27 cellular contexts compared by ENCODE assay signal in genomic region chr3:72786668-72787067, GRCh38.
"Had no signal": no experiment of that assay in that cellular context is flagged by ENCODE, and none has a peak within 500 bp of the region (broad histone marks: within the 10 kb centered on the region; RNA-seq: fewer than 3 reads in every experiment).

No MANE protein-coding gene starts in this region.

- ATAC-seq: activated naive CD4-positive, alpha-beta T cell treated with anti-CD3 and anti-CD28 coated beads, Interleukin-2, amount 50 U/mL, for 72 hours; activated T-cell treated with anti-CD3 and anti-CD28 coated beads, Interleukin-2, amount 50 U/mL, for 72 hours; esophagus mucosa; WTC11 had no signal

- H3K9me3 ChIP-seq: ascending aorta, breast epithelium, colonic mucosa had no signal

- H3K27ac ChIP-seq: ascending aorta, breast epithelium, cardiac muscle cell, colonic mucosa, VCaP had no signal

- H3K36me3 ChIP-seq: breast epithelium, cardiac muscle cell, colonic mucosa had no signal

- H3K4me3 ChIP-seq: ascending aorta, breast epithelium, cardiac muscle cell, colonic mucosa had no signal

- H3K27me3 Mint-ChIP-seq: activated CD4-positive, alpha-beta memory T cell treated with anti-CD3 and anti-CD28 coated beads, Interleukin-2, amount 10 ng/mL, durations not matched to agents 7 days and 5 days; activated naive CD4-positive, alpha-beta T cell treated with anti-CD3 and anti-CD28 coated beads, Interleukin-2, amount 10 ng/mL, durations not matched to agents 7 days and 5 days; activated naive CD8-positive, alpha-beta T cell treated with anti-CD3 and anti-CD28 coated beads, Interleukin-2, amount 10 ng/mL, durations not matched to agents 7 days and 5 days; activated T-cell treated with anti-CD3 and anti-CD28 coated beads, Interleukin-2, amount 50 U/mL, for 24 hours; brain had no signal

- H3K4me3 Mint-ChIP-seq: activated CD4-positive, alpha-beta memory T cell treated with anti-CD3 and anti-CD28 coated beads, Interleukin-2, amount 10 ng/mL, durations not matched to agents 7 days and 5 days; activated naive CD4-positive, alpha-beta T cell treated with anti-CD3 and anti-CD28 coated beads, Interleukin-2, amount 10 ng/mL, durations not matched to agents 7 days and 5 days; activated naive CD8-positive, alpha-beta T cell treated with anti-CD3 and anti-CD28 coated beads, Interleukin-2, amount 10 ng/mL, durations not matched to agents 7 days and 5 days; activated T-cell treated with anti-CD3 and anti-CD28 coated beads, Interleukin-2, amount 50 U/mL, for 24 hours; activated T-cell treated with anti-CD3 and anti-CD28 coated beads, Interleukin-2, amount 50 U/mL, for 72 hours; brain; endodermal cell; WTC11 had no signal

- H3K27me3 ChIP-seq: ascending aorta, breast epithelium, cardiac muscle cell, colonic mucosa had no signal

- H3K4me1 ChIP-seq: ascending aorta, breast epithelium, colonic mucosa had no signal

- H3K27ac Mint-ChIP-seq: activated CD4-positive, alpha-beta memory T cell treated with anti-CD3 and anti-CD28 coated beads, Interleukin-2, amount 10 ng/mL, durations not matched to agents 7 days and 5 days; activated naive CD4-positive, alpha-beta T cell treated with anti-CD3 and anti-CD28 coated beads, Interleukin-2, amount 10 ng/mL, durations not matched to agents 7 days and 5 days; activated naive CD4-positive, alpha-beta T cell treated with anti-CD3 and anti-CD28 coated beads, Interleukin-2, amount 50 U/mL, for 72 hours; activated naive CD8-positive, alpha-beta T cell treated with anti-CD3 and anti-CD28 coated beads, Interleukin-2, amount 10 ng/mL, durations not matched to agents 7 days and 5 days; activated T-cell treated with anti-CD3 and anti-CD28 coated beads, Interleukin-2, amount 50 U/mL, for 24 hours; activated T-cell treated with anti-CD3 and anti-CD28 coated beads, Interleukin-2, amount 50 U/mL, for 72 hours; brain; endodermal cell; WTC11 had no signal

- H3K9me3 Mint-ChIP-seq: activated CD4-positive, alpha-beta memory T cell treated with anti-CD3 and anti-CD28 coated beads, Interleukin-2, amount 10 ng/mL, durations not matched to agents 7 days and 5 days; activated naive CD4-positive, alpha-beta T cell treated with anti-CD3 and anti-CD28 coated beads, Interleukin-2, amount 10 ng/mL, durations not matched to agents 7 days and 5 days; activated naive CD4-positive, alpha-beta T cell treated with anti-CD3 and anti-CD28 coated beads, Interleukin-2, amount 50 U/mL, for 72 hours; activated T-cell treated with anti-CD3 and anti-CD28 coated beads, Interleukin-2, amount 50 U/mL, for 24 hours; activated T-cell treated with anti-CD3 and anti-CD28 coated beads, Interleukin-2, amount 50 U/mL, for 72 hours had no signal

- DNase-seq: activated CD4-positive, alpha-beta memory T cell treated with anti-CD3 and anti-CD28 coated beads, Interleukin-2, amount 10 ng/mL, durations not matched to agents 7 days and 5 days; activated CD4-positive, alpha-beta T cell treated with anti-CD3 and anti-CD28 coated beads for 1 hour; activated CD4-positive, alpha-beta T cell treated with anti-CD3 and anti-CD28 coated beads for 4 hours; activated CD8-positive, alpha-beta memory T cell treated with anti-CD3 and anti-CD28 coated beads, Interleukin-2, amount 50 U/mL, for 48 hours; activated gamma-delta T cell; activated naive CD4-positive, alpha-beta T cell; activated naive CD4-positive, alpha-beta T cell treated with anti-CD3 and anti-CD28 coated beads, Interleukin-2, amount 10 ng/mL, durations not matched to agents 7 days and 5 days; activated naive CD8-positive, alpha-beta T cell treated with anti-CD3 and anti-CD28 coated beads, Interleukin-2, amount 10 ng/mL, durations not matched to agents 7 days and 5 days; activated T-cell treated with anti-CD3 and anti-CD28 coated beads for 4 hours; activated T-cell treated with anti-CD3 and anti-CD28 coated beads, Interleukin-2, amount 50 U/mL, for 24 hours; activated T-cell treated with anti-CD3 and anti-CD28 coated beads, Interleukin-2, amount 50 U/mL, for 72 hours; central memory CD4-positive, alpha-beta T cell; cerebellar nuclear complex; colonic mucosa; effector CD8-positive, alpha-beta T cell; endodermal cell; foreskin fibroblast; head of caudate nucleus; T-helper 2 cell had no signal
